ENCODE assay signal across 8 cellular contexts in genomic region chr5:179803651-179804598, GRCh38. TPM values are rescaled to one million over a fixed set of nuclear protein-coding genes. Genes with fewer than 3 reads are reported as not detected.
A peak's percentile ranks its signal among the peaks of the same experiment; 100 is the strongest.
DNase-seq lines count a peak whose midpoint lies in the region; ATAC-seq, FAIRE-seq and TF ChIP-seq lines count a peak whose summit lies in the region.

No MANE protein-coding gene starts in this region.

- peaks cover 14% of the 10 kb centered on the region for H3K36me3 Mint-ChIP-seq in astrocyte (ENCODE audit: low read depth, unreplicated experiment)

- no peaks in the 10 kb centered on the region for H3K9me3 Mint-ChIP-seq in astrocyte (ENCODE audit: unreplicated experiment)

- H4K20me1 ChIP-seq in astrocyte (ENCODE audit: insufficient read depth, low read length) = peaks cover 61% of the 10 kb centered on the region
- H4K20me1 ChIP-seq in osteoblast (ENCODE audit: insufficient read depth, low read length) = peaks cover 37% of the 10 kb centered on the region

- no peak overlapping the region for H3K4me3 ChIP-seq in astrocyte (ENCODE audit: insufficient read depth, low read depth, low read length)
- peak overlapping the region; percentile 22 for H3K4me3 ChIP-seq in osteoblast (ENCODE audit: insufficient read depth, low read length)

- peaks cover 14% of the 10 kb centered on the region for H3K4me1 Mint-ChIP-seq in astrocyte (ENCODE audit: low read depth, unreplicated experiment)

- DNase-seq in GM12891 (ENCODE audit: insufficient read length, low spot score) (no peak), NOMO-1 (lab: John Stamatoyannopoulos, UW; ENCODE audit: unreplicated experiment in 2 of 2) (peak; percentile 52 to 57), astrocyte (ENCODE audit: low read depth) (no peak), osteoblast (ENCODE audit: insufficient read length, low spot score, missing footprints) (peak; percentile 95), HuH-7 (ENCODE audit: low spot score) (no peak), medulla oblongata (ENCODE audit: extremely low spot score) (no peak)

- peaks cover 43% of the 10 kb centered on the region for H3K79me2 ChIP-seq in astrocyte (ENCODE audit: insufficient read depth, low read length)
- peaks cover 45% of the 10 kb centered on the region for H3K79me2 ChIP-seq in osteoblast (ENCODE audit: insufficient read depth, low read length)

- H3K9ac ChIP-seq in astrocyte (ENCODE audit: low read length) = peak overlapping the region; percentile 40

- H3K9me3 ChIP-seq in astrocyte (ENCODE audit: insufficient read depth, low read depth, low read length) = no peaks in the 10 kb centered on the region
- no peaks in the 10 kb centered on the region for H3K9me3 ChIP-seq in osteoblast (ENCODE audit: low read depth, low read length)

- no peak overlapping the region for H3K27ac Mint-ChIP-seq in astrocyte (ENCODE audit: unreplicated experiment)

- H3K27me3 ChIP-seq in astrocyte (ENCODE audit: insufficient read depth, low read length) = no peaks in the 10 kb centered on the region
- no peaks in the 10 kb centered on the region for H3K27me3 ChIP-seq in osteoblast (ENCODE audit: insufficient read depth, low read length)

- TF ChIP-seq CTCF in astrocyte (IDR thresholded peaks at IDR 0.05; ENCODE audit: insufficient read depth, low read depth, low read length) (no peak), osteoblast (IDR thresholded peaks at IDR 0.05; ENCODE audit: extremely low read depth, low read depth, low read length) (no peak)

- H3K4me3 Mint-ChIP-seq in astrocyte (ENCODE audit: unreplicated experiment) = peak overlapping the region; percentile 85

- peaks cover 21% of the 10 kb centered on the region for H3K4me1 ChIP-seq in astrocyte (ENCODE audit: insufficient read depth, low read length)
- H3K4me1 ChIP-seq in osteoblast (ENCODE audit: insufficient read depth, low read length) = peaks cover 28% of the 10 kb centered on the region

- no peaks in the 10 kb centered on the region for H3K27me3 Mint-ChIP-seq in astrocyte (ENCODE audit: low read depth, unreplicated experiment)

- ATAC-seq in GM18505 (IDR thresholded peaks at IDR 0.05; ENCODE audit: unreplicated experiment) = no peak
- ATAC-seq in HG02678 (IDR thresholded peaks at IDR 0.05; ENCODE audit: unreplicated experiment) = no peak

- H3K27ac ChIP-seq in astrocyte (ENCODE audit: low read depth, low read length) (no peak overlapping the region), osteoblast (ENCODE audit: low read depth, low read length) (no peak overlapping the region)

- no peaks in the 10 kb centered on the region for H3K36me3 ChIP-seq in astrocyte (ENCODE audit: insufficient read depth, low read length)
- H3K36me3 ChIP-seq in osteoblast (ENCODE audit: insufficient read depth, low read length) = peaks cover 20% of the 10 kb centered on the region

- TF ChIP-seq POLR2A in GM12891 (IDR thresholded peaks at IDR 0.05; ENCODE audit: low read depth, low read length) (no peak), GM18505 (IDR thresholded peaks at IDR 0.05; ENCODE audit: borderline replicate concordance, extremely low read depth, insufficient read depth, insufficient read length) (no peak)

- H3K4me2 ChIP-seq in astrocyte (ENCODE audit: low read length) (peak overlapping the region; percentile 92), osteoblast (ENCODE audit: insufficient read depth, low read length) (peak overlapping the region; percentile 86)

- FAIRE-seq in GM12891 (lab: Jason Lieb, UNC) = peak; percentile 80
- FAIRE-seq in astrocyte (lab: Jason Lieb, UNC) = no peak

- H2AFZ ChIP-seq in astrocyte (ENCODE audit: low read depth, low read length) (no peak overlapping the region), osteoblast (ENCODE audit: low read length) (no peak overlapping the region)

TF ChIP-seq in GM12891, 5 proteins besides CTCF, POLR2A, EP300 and RAD21:
- TF ChIP-seq SPI1 (IDR thresholded peaks at IDR 0.05; ENCODE audit: low read depth, low read length) = no peak
- TF ChIP-seq POLR2AphosphoS5 (IDR thresholded peaks at IDR 0.05; ENCODE audit: low read depth, low read length) = no peak
- no peak for TF ChIP-seq PAX5 (IDR thresholded peaks at IDR 0.05; ENCODE audit: insufficient read depth, low read length, severe bottlenecking)
- TF ChIP-seq TAF1 (IDR thresholded peaks at IDR 0.05; ENCODE audit: low read depth, low read length) = no peak
- TF ChIP-seq POU2F2 (IDR thresholded peaks at IDR 0.05; ENCODE audit: low read depth, low read length) = no peak

RNA-seq across cellular contexts. Expression of gene MGAT4B, which starts 2.7 kb away (rescaled TPM):
- 27.7 TPM for polyA plus RNA-seq in GM12891 (2012; ENCODE audit: low read depth, missing spikeins)
- total RNA-seq in astrocyte (179 and 193 TPM in 2 replicates), osteoblast (90.5 and 95.9 TPM in 2 replicates)

RNA-seq across cellular contexts. Expression of gene LTC4S, which starts 10.1 kb away (rescaled TPM):
- not detected for polyA plus RNA-seq in GM12891 (2012; ENCODE audit: low read depth, missing spikeins)
- total RNA-seq in astrocyte = 1.2 and 1.3 TPM in 2 replicates
- total RNA-seq in osteoblast = 1.4 and 1.5 TPM in 2 replicates

RNA-seq across cellular contexts. Expression of gene SQSTM1, which starts 16.8 kb away (rescaled TPM):
- 108 TPM for polyA plus RNA-seq in GM12891 (2012; ENCODE audit: low read depth, missing spikeins)
- total RNA-seq in astrocyte (215 and 262 TPM in 2 replicates), osteoblast (826 and 992 TPM in 2 replicates)

RNA-seq across cellular contexts. Expression of gene MRNIP, which starts 54.7 kb away (rescaled TPM):
- polyA plus RNA-seq in GM12891 (2012; ENCODE audit: low read depth, missing spikeins) = 17.9 TPM
- 19.9 and 20.7 TPM in 2 replicates for total RNA-seq in astrocyte
- total RNA-seq in osteoblast = 10.1 and 12.7 TPM in 2 replicates

Comparison
In these comparisons a context has a peak if more than half of its experiments do, and no peak if none do; other contexts are left out.
1. DNase-seq: peak in NOMO-1 (2 of 2) and osteoblast (single experiment); none in GM12891 (single experiment), astrocyte (single experiment), HuH-7 (single experiment) and medulla oblongata (single experiment).